ENCODE assay signal across 8 cellular contexts in genomic region chr2:24489465-24489864, GRCh38. TPM values are rescaled to one million over a fixed set of nuclear protein-coding genes. Genes with fewer than 3 reads are reported as not detected.
A peak's percentile ranks its signal among the peaks of the same experiment; 100 is the strongest.
DNase-seq lines count a peak whose midpoint lies in the region; ATAC-seq and TF ChIP-seq lines count a peak whose summit lies in the region.

No MANE protein-coding gene starts in this region.

- H3K9ac ChIP-seq in iPS-20b (ENCODE audit: low read depth, low read length): no peak overlapping the region
- no peak overlapping the region for H3K9ac ChIP-seq in subcutaneous abdominal adipose tissue (ENCODE audit: low read length in 5 of 5)

- POLR2A ChIA-PET in activated CD4-positive, alpha-beta T cell treated with anti-CD3 and anti-CD28 coated beads for 36 hours (lab: Charles Lee): no interaction called here
- POLR2A ChIA-PET in T-cell (lab: Charles Lee): no interaction called here

- no peaks in the 10 kb centered on the region for H3K9me3 Mint-ChIP-seq in activated CD4-positive, alpha-beta T cell treated with anti-CD3 and anti-CD28 coated beads for 36 hours (ENCODE audit: low read depth)
- no peaks in the 10 kb centered on the region for H3K9me3 Mint-ChIP-seq in T-cell

- H3K27me3 ChIP-seq in iPS-20b (ENCODE audit: insufficient read depth, low read length): peaks cover 39% of the 10 kb centered on the region
- no peaks in the 10 kb centered on the region for H3K27me3 ChIP-seq in subcutaneous abdominal adipose tissue (ENCODE audit: control insufficient read depth in 5 of 5, insufficient read depth in 4 of 5, low read length in 5 of 5)
- no peaks in the 10 kb centered on the region for H3K27me3 ChIP-seq in heart right ventricle

- H3K4me3 Mint-ChIP-seq in activated CD4-positive, alpha-beta T cell treated with anti-CD3 and anti-CD28 coated beads for 36 hours: peak overlapping the region; percentile 85
- peak overlapping the region; percentile 89 to 94 (median 90) for H3K4me3 Mint-ChIP-seq in T-cell

- intact Hi-C loops in activated CD4-positive, alpha-beta T cell treated with anti-CD3 and anti-CD28 coated beads for 36 hours (cut with DNase I, micrococcal nuclease): no loop called here
- intact Hi-C loops in heart right ventricle (cut with DNase I): loop anchor here in 2 of 10 donors (10.0 kb wide), 2 partner anchors 55 to 65 kb away; no protein-coding TSS in a partner anchor

- H3K27ac ChIP-seq in iPS-20b (ENCODE audit: low read length) (no peak overlapping the region), subcutaneous abdominal adipose tissue (ENCODE audit: low read depth, low read length) (peak overlapping the region; percentile 97), heart right ventricle (peak overlapping the region in 4 of 10 donors; percentile 91 to 98 (median 95))

- peak overlapping the region; percentile 83 for H3K4me3 ChIP-seq in iPS-20b (ENCODE audit: low read length)
- no peak overlapping the region for H3K4me3 ChIP-seq in subcutaneous abdominal adipose tissue (ENCODE audit: low read depth in 1 of 5, low read length in 5 of 5)
- no peak overlapping the region for H3K4me3 ChIP-seq in heart right ventricle

- 68 to 76% methylated on average over 6 of the region's 6 CpGs for WGBS in heart right ventricle, 2 donors

- CTCF ChIA-PET in activated CD4-positive, alpha-beta T cell treated with anti-CD3 and anti-CD28 coated beads for 36 hours (lab: Charles Lee): interaction anchor here (0.6 to 1.0 kb wide), 3 partner anchors 12 to 124 kb away, joined by 3 to 4 read pairs (median 3); no protein-coding TSS in a partner anchor
- CTCF ChIA-PET in T-cell (lab: Charles Lee): no interaction called here

- no peak for DNase-seq in activated CD4-positive, alpha-beta T cell treated with anti-CD3 and anti-CD28 coated beads for 36 hours
- DNase-seq in activated CD4-positive, alpha-beta T cell treated with anti-CD3 and anti-CD28 coated beads, Interleukin-2, amount 50 U/mL, for 4 hours: no peak
- DNase-seq in T-cell: no peak
- no peak for DNase-seq in heart right ventricle

- ATAC-seq in activated CD4-positive, alpha-beta T cell treated with anti-CD3 and anti-CD28 coated beads for 36 hours: no peak
- ATAC-seq in T-cell (replicated peaks in 1 of 4) (no peak), GM18870 (IDR thresholded peaks at IDR 0.05; ENCODE audit: unreplicated experiment) (no peak), HG03045 (IDR thresholded peaks at IDR 0.05; ENCODE audit: unreplicated experiment) (no peak), heart right ventricle (no peak)

- peaks cover 40% of the 10 kb centered on the region for H3K4me1 Mint-ChIP-seq in activated CD4-positive, alpha-beta T cell treated with anti-CD3 and anti-CD28 coated beads for 36 hours
- H3K4me1 Mint-ChIP-seq in T-cell: peaks cover 44 to 46% (median 45%) of the 10 kb centered on the region in 3 donors

- peaks cover 16% of the 10 kb centered on the region for H3K4me1 ChIP-seq in iPS-20b (ENCODE audit: insufficient read depth, low read length)
- H3K4me1 ChIP-seq in subcutaneous abdominal adipose tissue (ENCODE audit: control insufficient read depth in 5 of 5, insufficient read depth in 5 of 5, low read length in 5 of 5): peaks cover 4 to 36% (median 35%) of the 10 kb centered on the region in 5 donors
- peaks cover 4 to 37% (median 30%) of the 10 kb centered on the region in 9 donors for H3K4me1 ChIP-seq in heart right ventricle

- H3K36me3 Mint-ChIP-seq in activated CD4-positive, alpha-beta T cell treated with anti-CD3 and anti-CD28 coated beads for 36 hours (ENCODE audit: low read depth): no peaks in the 10 kb centered on the region
- no peaks in the 10 kb centered on the region for H3K36me3 Mint-ChIP-seq in T-cell

- no peaks in the 10 kb centered on the region for H3K36me3 ChIP-seq in iPS-20b (ENCODE audit: insufficient read depth, low read depth, low read length)
- no peaks in the 10 kb centered on the region for H3K36me3 ChIP-seq in subcutaneous abdominal adipose tissue (ENCODE audit: control insufficient read depth in 5 of 5, insufficient read depth in 5 of 5, low read length in 5 of 5)
- no peaks in the 10 kb centered on the region for H3K36me3 ChIP-seq in heart right ventricle

- no peaks in the 10 kb centered on the region for H3K27me3 Mint-ChIP-seq in activated CD4-positive, alpha-beta T cell treated with anti-CD3 and anti-CD28 coated beads for 36 hours
- H3K27me3 Mint-ChIP-seq in T-cell: no peaks in the 10 kb centered on the region

- peak overlapping the region; percentile 95 for H3K27ac Mint-ChIP-seq in activated CD4-positive, alpha-beta T cell treated with anti-CD3 and anti-CD28 coated beads for 36 hours
- peak overlapping the region; percentile 97 for H3K27ac Mint-ChIP-seq in T-cell

- TF ChIP-seq CTCF in heart right ventricle (IDR thresholded peaks at IDR 0.05): no peak

- H3K9me3 ChIP-seq in iPS-20b (ENCODE audit: insufficient read depth, low read depth, low read length) (no peaks in the 10 kb centered on the region), subcutaneous abdominal adipose tissue (ENCODE audit: control insufficient read depth in 5 of 5, low read length in 5 of 5) (no peaks in the 10 kb centered on the region), heart right ventricle (no peaks in the 10 kb centered on the region)

RNA-seq across cellular contexts. Expression of gene NCOA1, which starts 1.6 kb away (rescaled TPM):
- total RNA-seq in activated CD4-positive, alpha-beta T cell treated with anti-CD3 and anti-CD28 coated beads for 36 hours: 10 to 100 TPM; 20.6 to 29.3 TPM
- 10 to 100 TPM; 34.7 to 55.5 (median 37.6) TPM for total RNA-seq in T-cell
- total RNA-seq in heart right ventricle: 10 to 100 TPM; 28.5 to 36.7 (median 32.5) TPM
- 1 to 10 TPM; 8.6 to 9.5 TPM for polyA plus RNA-seq in heart right ventricle
